ENCODE assay signal across 17 cellular contexts in genomic region chr13:113939129-113939904, GRCh38. TPM values are rescaled to one million over a fixed set of nuclear protein-coding genes. Genes with fewer than 3 reads are reported as not detected.
"Had no signal": no experiment of that assay in that cellular context is flagged by ENCODE, and none has a peak within 500 bp of the region (broad histone marks: within the 10 kb centered on the region; RNA-seq: fewer than 3 reads in every experiment).

No MANE protein-coding gene starts in this region.

- H3K4me2 ChIP-seq: neural progenitor cell had no signal

- H3K9me3 ChIP-seq: body of pancreas, pancreas, tibial nerve had no signal

- H3K27me3 ChIP-seq: body of pancreas, neural progenitor cell, pancreas had no signal

- H3K27ac ChIP-seq: neural progenitor cell, pancreas, tibial nerve had no signal

- FAIRE-seq: pancreas, urothelium cell line had no signal

- H2AFZ ChIP-seq: neural progenitor cell had no signal

- H3K36me3 ChIP-seq: neural progenitor cell, pancreas, tibial nerve had no signal

- H3K4me3 ChIP-seq: body of pancreas, neural progenitor cell, pancreas, tibial nerve had no signal

- DNase-seq: activated B cell treated with CpG ODN at 0.5 μM for 24 hours; activated CD4-positive, alpha-beta T cell treated with anti-CD3 and anti-CD28 coated beads for 4 hours; activated CD8-positive, alpha-beta T cell treated with anti-CD3 and anti-CD28 coated beads for 36 hours; activated naive CD4-positive, alpha-beta T cell treated with Interleukin-2 at 50 U/mL for 16 hours; activated T-cell treated with anti-CD3 and anti-CD28 coated beads, Interleukin-2, amount 50 U/mL, for 1 hour; caudate nucleus; midbrain; stimulated activated CD8-positive, alpha-beta memory T cell treated with anti-CD3 and anti-CD28 coated beads, Interleukin-4, amount 100 ng/mL, for 48 hours; stimulated activated naive CD4-positive, alpha-beta T cell treated with Interleukin-2 at 50 U/mL for 16 hours; T-helper 9 cell had no signal

- H3K9ac ChIP-seq: neural progenitor cell had no signal

- ATAC-seq: activated CD8-positive, alpha-beta T cell treated with anti-CD3 and anti-CD28 coated beads for 36 hours; activated T-helper 17 cell treated with anti-CD3 and anti-CD28 coated beads, Interleukin-2, amount 50 U/mL, for 72 hours had no signal

RNA-seq across cellular contexts. Expression of gene C13orf46, which starts 34.6 kb away (rescaled TPM):
- total RNA-seq: myocyte had no signal
